In genomic region chr7:41114166-41114565, GRCh38 we compare ENCODE assay signal across 31 cellular contexts.
A peak's percentile ranks its signal among the peaks of the same experiment; 100 is the strongest.
DNase-seq lines count a peak whose midpoint lies in the region; ATAC-seq and TF ChIP-seq lines count a peak whose summit lies in the region.
"Had no signal": no experiment of that assay in that cellular context is flagged by ENCODE, and none has a peak within 500 bp of the region (broad histone marks: within the 10 kb centered on the region; RNA-seq: fewer than 3 reads in every experiment).

No MANE protein-coding gene starts in this region.

- no peaks in the 10 kb centered on the region for H4K20me1 ChIP-seq in PC-9 (ENCODE audit: insufficient read depth)
- H4K20me1 ChIP-seq: BLaER1 had no signal

- H3K36me3 ChIP-seq in PC-9 (ENCODE audit: low read depth) = 0 out of 2 replicates have a peak, but pooled peaks cover 3% of the 10 kb centered on the region
- H3K36me3 ChIP-seq: BLaER1, lower lobe of right lung, tibial artery had no signal

- H3K27ac Mint-ChIP-seq in mesothelial cell of epicardium = peak overlapping the region; percentile 67
- no peak overlapping the region for H3K27ac Mint-ChIP-seq in activated CD4-positive, alpha-beta memory T cell treated with anti-CD3 and anti-CD28 coated beads for 36 hours
- H3K27ac Mint-ChIP-seq: activated B cell treated with CpG ODN at 0.5 μM for 24 hours; activated naive CD8-positive, alpha-beta T cell treated with anti-CD3 and anti-CD28 coated beads, Interleukin-2, amount 50 U/mL, for 24 hours; natural killer cell had no signal

- peaks cover 23% of the 10 kb centered on the region for H3K9me3 ChIP-seq in PC-9 (ENCODE audit: insufficient read depth, low read depth)
- H3K9me3 ChIP-seq: BLaER1, body of pancreas, lower lobe of right lung, mucosa of descending colon, tibial artery had no signal

- TF ChIP-seq CTCF in PC-9 (conservative IDR thresholded peaks at IDR 0.05) (no peak), mesothelial cell of epicardium (IDR thresholded peaks at IDR 0.05; ENCODE audit: unreplicated experiment) (no peak)

- no TSS peak for BruUV-seq in PC-9 (replicated peaks; lab: Mats Ljungman, UMichigan)

- intact Hi-C loops in PC-9 (cut with micrococcal nuclease; ENCODE audit: unreplicated experiment) = no loop called here
- intact Hi-C loops in activated CD4-positive, alpha-beta memory T cell treated with anti-CD3 and anti-CD28 coated beads for 36 hours (cut with micrococcal nuclease) = no loop called here

- no peak overlapping the region for H3K4me3 ChIP-seq in PC-9
- H3K4me3 ChIP-seq: BLaER1, body of pancreas, lower lobe of right lung, mucosa of descending colon, SK-N-MC, tibial artery had no signal

- peaks cover 31% of the 10 kb centered on the region; the same call in 1 of the 2 replicates for H3F3A ChIP-seq in PC-9 (ENCODE audit: insufficient read depth, low read depth)

- no peaks in the 10 kb centered on the region for H3K27me3 ChIP-seq in PC-9 (ENCODE audit: insufficient read depth, low read depth)
- H3K27me3 ChIP-seq: BLaER1, body of pancreas, tibial artery had no signal

- H3K79me2 ChIP-seq in PC-9 (ENCODE audit: low read depth) = no peaks in the 10 kb centered on the region

- H3K4me3 Mint-ChIP-seq in mesothelial cell of epicardium = no peak overlapping the region
- H3K4me3 Mint-ChIP-seq in activated CD4-positive, alpha-beta memory T cell treated with anti-CD3 and anti-CD28 coated beads for 36 hours = no peak overlapping the region
- H3K4me3 Mint-ChIP-seq: activated B cell treated with CpG ODN at 0.5 μM for 24 hours; activated naive CD8-positive, alpha-beta T cell treated with anti-CD3 and anti-CD28 coated beads, Interleukin-2, amount 50 U/mL, for 24 hours; activated T-cell treated with anti-CD3 and anti-CD28 coated beads, Interleukin-2, amount 50 U/mL, for 4 hours; natural killer cell had no signal

- POLR2A ChIA-PET in PC-9 (lab: Charles Lee; ENCODE audit: unreplicated experiment) = no interaction called here
- POLR2A ChIA-PET in activated CD4-positive, alpha-beta memory T cell treated with anti-CD3 and anti-CD28 coated beads for 36 hours (lab: Charles Lee) = no interaction called here

- H3K9me2 ChIP-seq in PC-9 (ENCODE audit: insufficient read depth) = no peaks in the 10 kb centered on the region

- H3K36me3 Mint-ChIP-seq in mesothelial cell of epicardium = no peaks in the 10 kb centered on the region
- no peaks in the 10 kb centered on the region for H3K36me3 Mint-ChIP-seq in activated CD4-positive, alpha-beta memory T cell treated with anti-CD3 and anti-CD28 coated beads for 36 hours
- H3K36me3 Mint-ChIP-seq: natural killer cell had no signal

- peaks cover 46% of the 10 kb centered on the region for H3K4me1 Mint-ChIP-seq in mesothelial cell of epicardium
- H3K4me1 Mint-ChIP-seq in activated CD4-positive, alpha-beta memory T cell treated with anti-CD3 and anti-CD28 coated beads for 36 hours (ENCODE audit: low read depth) = no peaks in the 10 kb centered on the region
- H3K4me1 Mint-ChIP-seq: activated B cell treated with CpG ODN at 0.5 μM for 24 hours; activated naive CD8-positive, alpha-beta T cell treated with anti-CD3 and anti-CD28 coated beads, Interleukin-2, amount 50 U/mL, for 24 hours; natural killer cell had no signal

- ATAC-seq in GM19324 (IDR thresholded peaks at IDR 0.05; ENCODE audit: low FRiP score, unreplicated experiment) (no peak), GM19395 (IDR thresholded peaks at IDR 0.05; ENCODE audit: unreplicated experiment) (no peak)
- ATAC-seq: activated naive CD8-positive, alpha-beta T cell treated with anti-CD3 and anti-CD28 coated beads, Interleukin-2, amount 50 U/mL, for 24 hours; activated T-cell treated with anti-CD3 and anti-CD28 coated beads, Interleukin-2, amount 50 U/mL, for 4 hours; body of pancreas; lower lobe of right lung; mucosa of descending colon; natural killer cell had no signal

- H3K4me1 ChIP-seq in PC-9 (replicated peaks; ENCODE audit: insufficient read depth) = peaks cover 59% of the 10 kb centered on the region
- H3K4me1 ChIP-seq: BLaER1, body of pancreas, lower lobe of right lung, tibial artery had no signal

- peaks cover 7% of the 10 kb centered on the region for H3K9me3 Mint-ChIP-seq in mesothelial cell of epicardium
- H3K9me3 Mint-ChIP-seq in activated CD4-positive, alpha-beta memory T cell treated with anti-CD3 and anti-CD28 coated beads for 36 hours = peaks cover 2% of the 10 kb centered on the region
- H3K9me3 Mint-ChIP-seq: activated B cell treated with CpG ODN at 0.5 μM for 24 hours; activated naive CD8-positive, alpha-beta T cell treated with anti-CD3 and anti-CD28 coated beads, Interleukin-2, amount 50 U/mL, for 24 hours; activated T-cell treated with anti-CD3 and anti-CD28 coated beads, Interleukin-2, amount 50 U/mL, for 4 hours had no signal

- H2AFZ ChIP-seq in PC-9 = no peak overlapping the region

- H3K27ac ChIP-seq in PC-9 (peak overlapping the region; percentile 6; the same call in 1 of the 2 replicates), epithelial cell of prostate (peak overlapping the region; percentile 98)
- H3K27ac ChIP-seq: BLaER1, body of pancreas, lower lobe of right lung, SK-N-MC, tibial artery had no signal

- DNase-seq in DMS53 (lab: John Stamatoyannopoulos, UW) (peak; percentile 26), PC-9 (peak in 1 of 2 experiments; percentile 80), epithelial cell of prostate (ENCODE audit: low read depth, low spot score) (no peak), mesothelial cell of epicardium (ENCODE audit: low spot score in 2 of 2, unreplicated experiment in 2 of 2) (no peak), amniotic stem cell (lab: John Stamatoyannopoulos, UW) (no peak)
- DNase-seq in activated CD4-positive, alpha-beta memory T cell treated with anti-CD3 and anti-CD28 coated beads for 36 hours = no peak
- DNase-seq: ACHN; activated B cell treated with CpG ODN at 0.5 μM for 24 hours; activated CD4-positive, alpha-beta T cell treated with anti-CD3 and anti-CD28 coated beads, Interleukin-2, amount 50 U/mL, for 1 hour; activated gamma-delta T cell treated with Interleukin-2 at 50 U/mL for 16 hours; activated naive CD8-positive, alpha-beta T cell treated with anti-CD3 and anti-CD28 coated beads, Interleukin-2, amount 50 U/mL, for 24 hours; activated T-cell treated with anti-CD3 and anti-CD28 coated beads, Interleukin-2, amount 50 U/mL, for 4 hours; body of pancreas; cerebellar nuclear complex; DMS79; GF-D8; Kasumi-1; lower lobe of right lung; mucosa of descending colon; natural killer cell; NCI-H1436 treated with DMSO at 0.1 percent for 48 hours; NCI-H2107; NCI-H446; RPMI8226; stimulated activated CD4-positive, alpha-beta T cell treated with anti-CD3 and anti-CD28 coated beads, Interleukin-15, amount 100 ng/mL, for 24 hours; stimulated activated CD4-positive, alpha-beta T cell treated with anti-CD3 and anti-CD28 coated beads, Interleukin-4, amount 100 ng/mL, for 4 hours; tibial artery had no signal

- H3K4me2 ChIP-seq in PC-9 = peak overlapping the region; percentile 14
- H3K4me2 ChIP-seq: BLaER1 had no signal

- CTCF ChIA-PET in PC-9 (lab: Charles Lee) = no interaction called here
- CTCF ChIA-PET in activated CD4-positive, alpha-beta memory T cell treated with anti-CD3 and anti-CD28 coated beads for 36 hours (lab: Charles Lee) = no interaction called here

- no peaks in the 10 kb centered on the region for H3K27me3 Mint-ChIP-seq in mesothelial cell of epicardium (ENCODE audit: low read depth)
- H3K27me3 Mint-ChIP-seq in activated CD4-positive, alpha-beta memory T cell treated with anti-CD3 and anti-CD28 coated beads for 36 hours = no peaks in the 10 kb centered on the region
- H3K27me3 Mint-ChIP-seq: activated B cell treated with CpG ODN at 0.5 μM for 24 hours; activated naive CD8-positive, alpha-beta T cell treated with anti-CD3 and anti-CD28 coated beads, Interleukin-2, amount 50 U/mL, for 24 hours had no signal
